In genomic region chr19:49129238-49129583, GRCh38 we compare ENCODE assay signal across 16 cellular contexts. TPM values are rescaled to one million over a fixed set of nuclear protein-coding genes. Genes with fewer than 3 reads are reported as not detected.
DNase-seq lines count a peak whose midpoint lies in the region; ATAC-seq and TF ChIP-seq lines count a peak whose summit lies in the region.
"Had no signal": no experiment of that assay in that cellular context is flagged by ENCODE, and none has a peak within 500 bp of the region (broad histone marks: within the 10 kb centered on the region; RNA-seq: fewer than 3 reads in every experiment).

No MANE protein-coding gene starts in this region.

- H3K27ac Mint-ChIP-seq in stimulated activated naive CD8-positive, alpha-beta T cell treated with anti-CD3 and anti-CD28 coated beads, Interleukin-15, Interleukin-2, amounts not matched to agents 100 ng/mL and 50 ng/mL, for 24 hours, result no peak overlapping the region
- H3K27ac Mint-ChIP-seq: activated naive CD8-positive, alpha-beta T cell had no signal

- no peaks in the 10 kb centered on the region for H3K36me3 Mint-ChIP-seq in stimulated activated naive CD8-positive, alpha-beta T cell treated with anti-CD3 and anti-CD28 coated beads, Interleukin-15, Interleukin-2, amounts not matched to agents 100 ng/mL and 50 ng/mL, for 24 hours (ENCODE audit: low read depth)
- H3K36me3 Mint-ChIP-seq: activated naive CD8-positive, alpha-beta T cell; CD14-positive monocyte; IgD-negative memory B cell had no signal

- no peaks in the 10 kb centered on the region for H3K9me3 ChIP-seq in iPS-18c (ENCODE audit: control insufficient read depth, insufficient read depth, low read length)
- H3K9me3 ChIP-seq: neutrophil had no signal

- H3K4me3 Mint-ChIP-seq in stimulated activated naive CD8-positive, alpha-beta T cell treated with anti-CD3 and anti-CD28 coated beads, Interleukin-15, Interleukin-2, amounts not matched to agents 100 ng/mL and 50 ng/mL, for 24 hours, result peak overlapping the region; percentile 83

- no peak for DNase-seq in stimulated activated naive CD8-positive, alpha-beta T cell treated with anti-CD3 and anti-CD28 coated beads, Interleukin-15, Interleukin-2, amounts not matched to agents 100 U/mL and 50 U/mL, for 24 hours
- DNase-seq in UCSD-AML1 (lab: John Stamatoyannopoulos, UW; ENCODE audit: unreplicated experiment), result no peak
- no peak for DNase-seq in activated CD4-positive, alpha-beta T cell treated with anti-CD3 and anti-CD28 coated beads for 48 hours
- DNase-seq: left cardiac atrium; NCI-H345; stimulated activated CD4-positive, alpha-beta T cell treated with anti-CD3 and anti-CD28 coated beads, Interleukin-15, amount 100 ng/mL, for 24 hours had no signal

- ATAC-seq in stimulated activated naive CD8-positive, alpha-beta T cell treated with anti-CD3 and anti-CD28 coated beads, Interleukin-15, Interleukin-2, amounts not matched to agents 100 U/mL and 50 U/mL, for 24 hours, result no peak
- ATAC-seq in GM19452 (IDR thresholded peaks at IDR 0.05; ENCODE audit: unreplicated experiment) (no peak), GM18909 (IDR thresholded peaks at IDR 0.05; ENCODE audit: poor library complexity, unreplicated experiment) (no peak)
- ATAC-seq: left cardiac atrium, Right ventricle myocardium inferior had no signal

- peaks cover 23% of the 10 kb centered on the region for H3K4me1 Mint-ChIP-seq in stimulated activated naive CD8-positive, alpha-beta T cell treated with anti-CD3 and anti-CD28 coated beads, Interleukin-15, Interleukin-2, amounts not matched to agents 100 ng/mL and 50 ng/mL, for 24 hours (ENCODE audit: low read depth)

- no peaks in the 10 kb centered on the region for H3K9me3 Mint-ChIP-seq in stimulated activated naive CD8-positive, alpha-beta T cell treated with anti-CD3 and anti-CD28 coated beads, Interleukin-15, Interleukin-2, amounts not matched to agents 100 ng/mL and 50 ng/mL, for 24 hours

- peaks cover 5% of the 10 kb centered on the region for H3K27me3 Mint-ChIP-seq in stimulated activated naive CD8-positive, alpha-beta T cell treated with anti-CD3 and anti-CD28 coated beads, Interleukin-15, Interleukin-2, amounts not matched to agents 100 ng/mL and 50 ng/mL, for 24 hours
- H3K27me3 Mint-ChIP-seq: activated naive CD8-positive, alpha-beta T cell had no signal

- H3K4me3 ChIP-seq in iPS-18c (ENCODE audit: insufficient read depth, low read depth, low read length), result peak overlapping the region; percentile 51

TF ChIP-seq in PFSK-1, 5 proteins besides CTCF, POLR2A, EP300 and RAD21:
- TF ChIP-seq FOXP2 (optimal IDR thresholded peaks at IDR 0.05; ENCODE audit: borderline replicate concordance, extremely low read depth, extremely low read length, insufficient read depth) (peak; percentile 33), TAF1 (IDR thresholded peaks at IDR 0.05; ENCODE audit: borderline replicate concordance, insufficient read depth, low read length) (0 out of 2 replicates have a peak, but pooled peaks have one; percentile 16), POLR2AphosphoS5 (IDR thresholded peaks at IDR 0.05; ENCODE audit: low read depth, low read length) (no peak; the same call in 1 of the 2 replicates), SIN3A (IDR thresholded peaks at IDR 0.05; ENCODE audit: borderline replicate concordance, insufficient read depth, low read length) (no peak), REST (IDR thresholded peaks at IDR 0.05; ENCODE audit: insufficient read depth in 1 of 2, low read depth in 2 of 2, low read length in 2 of 2) (0 out of 4 replicates have a peak, but pooled peaks of 1 of the 2 experiments have one; percentile 27)

RNA-seq across cellular contexts. Expression of gene PPFIA3, which starts 9.9 kb away (rescaled TPM):
- 26.6 TPM for polyA plus RNA-seq in PFSK-1 (2012; ENCODE audit: insufficient read length, low read depth)
- polyA plus RNA-seq: CD14-positive monocyte, IgD-negative memory B cell had no signal

RNA-seq across cellular contexts. Expression of gene C19orf73, which starts 10.3 kb away (rescaled TPM):
- polyA plus RNA-seq in PFSK-1 (2012; ENCODE audit: insufficient read length, low read depth), result 1.9 TPM

RNA-seq across cellular contexts. Expression of gene LIN7B, which starts 15.0 kb away (rescaled TPM):
- polyA plus RNA-seq in PFSK-1 (2012; ENCODE audit: insufficient read length, low read depth), result 12.7 TPM

RNA-seq across cellular contexts. Expression of gene HRC, which starts 26.0 kb away (rescaled TPM):
- not detected for polyA plus RNA-seq in PFSK-1 (2012; ENCODE audit: insufficient read length, low read depth)
- polyA plus RNA-seq: CD14-positive monocyte, IgD-negative memory B cell had no signal

RNA-seq across cellular contexts. Expression of gene TRPM4, which starts 28.4 kb away (rescaled TPM):
- polyA plus RNA-seq in PFSK-1 (2012; ENCODE audit: insufficient read length, low read depth), result 9.7 TPM
- polyA plus RNA-seq: IgD-negative memory B cell had no signal
